8 cellular contexts compared by ENCODE assay signal in genomic region chr7:47601119-47601880, GRCh38. TPM values are rescaled to one million over a fixed set of nuclear protein-coding genes. Genes with fewer than 3 reads are reported as not detected.
A peak's percentile ranks its signal among the peaks of the same experiment; 100 is the strongest.
DNase-seq lines count a peak whose midpoint lies in the region; ATAC-seq and TF ChIP-seq lines count a peak whose summit lies in the region.

No MANE protein-coding gene starts in this region.

- TF ChIP-seq CTCF in omental fat pad (IDR thresholded peaks at IDR 0.05), result no peak

- peaks cover 5% of the 10 kb centered on the region for H3K4me1 Mint-ChIP-seq in activated naive CD8-positive, alpha-beta T cell treated with anti-CD3 and anti-CD28 coated beads for 36 hours
- H3K4me1 Mint-ChIP-seq in effector memory CD8-positive, alpha-beta T cell (ENCODE audit: low read depth in 2 of 2), result no peaks in the 10 kb centered on the region

- H3K9me3 Mint-ChIP-seq in activated naive CD8-positive, alpha-beta T cell treated with anti-CD3 and anti-CD28 coated beads for 36 hours, result peaks cover 14% of the 10 kb centered on the region
- peaks cover 9 to 10% of the 10 kb centered on the region in 2 donors for H3K9me3 Mint-ChIP-seq in effector memory CD8-positive, alpha-beta T cell

- ATAC-seq in GM18868 (IDR thresholded peaks at IDR 0.05; ENCODE audit: unreplicated experiment) (peak; percentile 72), HG03442 (IDR thresholded peaks at IDR 0.05; ENCODE audit: unreplicated experiment) (peak; percentile 60), omental fat pad (ENCODE audit: low FRiP score) (peak; percentile 52), HG03460 (IDR thresholded peaks at IDR 0.05; ENCODE audit: unreplicated experiment) (no peak)
- ATAC-seq in effector memory CD8-positive, alpha-beta T cell (replicated peaks), result no peak

- H3K27ac Mint-ChIP-seq in activated naive CD8-positive, alpha-beta T cell treated with anti-CD3 and anti-CD28 coated beads for 36 hours, result peak overlapping the region; percentile 39
- no peak overlapping the region for H3K27ac Mint-ChIP-seq in effector memory CD8-positive, alpha-beta T cell

- no peak overlapping the region for H3K4me3 Mint-ChIP-seq in activated naive CD8-positive, alpha-beta T cell treated with anti-CD3 and anti-CD28 coated beads for 36 hours
- H3K4me3 Mint-ChIP-seq in effector memory CD8-positive, alpha-beta T cell, result no peak overlapping the region

- no peaks in the 10 kb centered on the region for H3K36me3 Mint-ChIP-seq in activated naive CD8-positive, alpha-beta T cell treated with anti-CD3 and anti-CD28 coated beads for 36 hours
- no peaks in the 10 kb centered on the region for H3K36me3 Mint-ChIP-seq in effector memory CD8-positive, alpha-beta T cell (ENCODE audit: insufficient read depth)

- peaks cover 5% of the 10 kb centered on the region for H3K27me3 Mint-ChIP-seq in activated naive CD8-positive, alpha-beta T cell treated with anti-CD3 and anti-CD28 coated beads for 36 hours
- H3K27me3 Mint-ChIP-seq in effector memory CD8-positive, alpha-beta T cell, result no peaks in the 10 kb centered on the region

- DNase-seq in activated naive CD8-positive, alpha-beta T cell treated with anti-CD3 and anti-CD28 coated beads for 36 hours, result no peak
- DNase-seq in omental fat pad (ENCODE audit: low spot score), result no peak
- no peak for DNase-seq in NCI-H2227 treated with DMSO at 0.1 percent for 48 hours (lab: John Stamatoyannopoulos, UW)
- DNase-seq in effector memory CD8-positive, alpha-beta T cell, result no peak
- DNase-seq in activated CD4-positive, alpha-beta T cell treated with anti-CD3 and anti-CD28 coated beads for 4 hours, result no peak

RNA-seq across cellular contexts. Expression of gene TNS3, which starts 19.4 kb away (rescaled TPM):
- total RNA-seq in activated naive CD8-positive, alpha-beta T cell treated with anti-CD3 and anti-CD28 coated beads for 36 hours, result under 1 TPM; 0.12 to 0.52 TPM
- 100 to 1,000 TPM in 2 of 4 donors, 10 to 100 TPM in 2; 70.9 to 112 (median 98.6) TPM for total RNA-seq in omental fat pad

Comparison
In these comparisons a context has a peak if more than half of its experiments do, and no peak if none do; other contexts are left out.
1. ATAC-seq: peak in GM18868 (single experiment), HG03442 (single experiment) and omental fat pad (single experiment); none in effector memory CD8-positive, alpha-beta T cell (single experiment) and HG03460 (single experiment).
2. RNA of gene TNS3, which starts 19.4 kb away (total RNA-seq): 70.9 to 112 TPM in omental fat pad; 0.12 to 0.52 TPM in activated naive CD8-positive, alpha-beta T cell treated with anti-CD3 and anti-CD28 coated beads for 36 hours; every median in the first group is over 10 times any median in the second.